ENCODE assay signal across 29 cellular contexts in the genomic region with DNA sequence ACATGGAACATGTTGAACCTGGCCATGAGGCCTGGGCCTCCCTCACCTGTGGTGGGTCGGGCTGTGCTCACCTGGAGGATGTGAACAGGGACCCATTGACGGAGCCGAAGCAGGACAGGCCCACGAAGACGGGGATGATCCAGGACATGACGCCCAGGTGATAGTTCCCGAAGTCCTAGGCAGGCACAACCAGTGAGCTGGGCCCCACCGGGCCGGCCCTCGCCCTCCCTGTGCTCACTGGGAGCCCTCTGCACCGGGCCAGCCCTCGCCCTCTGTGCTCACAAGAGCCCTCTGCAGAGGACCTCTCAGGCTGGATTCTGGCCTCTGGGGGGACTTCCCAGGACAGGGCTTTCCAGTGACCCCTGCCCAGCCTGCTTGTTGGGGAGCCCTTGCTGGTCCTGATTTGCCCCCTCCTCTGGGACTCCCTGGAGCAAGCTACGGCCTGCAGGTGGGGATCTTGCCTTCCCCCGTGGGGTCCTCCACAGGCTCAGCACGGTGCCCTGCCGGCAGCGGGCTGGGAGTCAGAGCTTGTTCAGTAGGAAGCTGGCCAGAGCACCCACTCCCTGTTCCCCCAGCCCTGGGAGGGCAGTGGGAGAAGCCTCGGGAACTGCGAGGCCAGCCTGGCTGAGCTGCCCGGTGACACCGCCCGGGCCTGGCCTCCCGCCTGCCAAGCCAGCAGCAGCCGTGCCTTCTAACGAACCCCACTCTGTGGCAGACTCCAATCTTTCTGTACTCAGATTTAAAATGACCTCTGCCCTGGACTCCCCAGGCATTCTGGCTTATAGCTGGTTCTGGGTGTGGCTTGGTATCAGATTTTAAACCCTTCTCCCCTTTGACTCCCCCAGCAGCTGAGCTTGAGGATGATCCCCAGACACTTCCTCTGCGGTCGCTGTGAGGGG. TPM values are rescaled to one million over a fixed set of nuclear protein-coding genes. Genes with fewer than 3 reads are reported as not detected.
DNase-seq lines count a peak whose midpoint lies in the region; ATAC-seq and TF ChIP-seq lines count a peak whose summit lies in the region.
"Had no signal": no experiment of that assay in that cellular context is flagged by ENCODE, and none has a peak within 500 bp of the region (broad histone marks: within the 10 kb centered on the region; RNA-seq: fewer than 3 reads in every experiment).

No MANE protein-coding gene starts in this region.

- peaks cover 8% of the 10 kb centered on the region for H3K36me3 Mint-ChIP-seq in activated naive CD8-positive, alpha-beta T cell treated with anti-CD3 and anti-CD28 coated beads, Interleukin-2, amount 10 ng/mL, durations not matched to agents 7 days and 5 days
- H3K36me3 Mint-ChIP-seq in neural progenitor cell (no peaks in the 10 kb centered on the region), natural killer cell (no peaks in the 10 kb centered on the region)
- H3K36me3 Mint-ChIP-seq: activated naive CD8-positive, alpha-beta T cell had no signal

- H3K4me1 ChIP-seq in BLaER1 treated with 17β-estradiol and CSF1 and Interleukin-3, amounts not matched to agents 10 nM and 100 nM: peaks cover 57 to 100% (median 99%) of the 10 kb centered on the region in 10 experiments
- peaks cover 10% of the 10 kb centered on the region for H3K4me1 ChIP-seq in neural progenitor cell
- H3K4me1 ChIP-seq in lower lobe of right lung: no peaks in the 10 kb centered on the region
- H3K4me1 ChIP-seq: body of pancreas, HAP-1, suprapubic skin, uterus had no signal

- H3K9me3 Mint-ChIP-seq in activated naive CD8-positive, alpha-beta T cell treated with anti-CD3 and anti-CD28 coated beads, Interleukin-2, amount 10 ng/mL, durations not matched to agents 7 days and 5 days: no peaks in the 10 kb centered on the region
- H3K9me3 Mint-ChIP-seq in neural progenitor cell (no peaks in the 10 kb centered on the region), natural killer cell (no peaks in the 10 kb centered on the region)
- H3K9me3 Mint-ChIP-seq: activated CD4-positive, alpha-beta T cell treated with anti-CD3 and anti-CD28 coated beads, Interleukin-2, amount 10 ng/mL, durations not matched to agents 7 days and 5 days; endodermal cell; stimulated activated memory B cell treated with anti-CD40 and anti-IgM and Interleukin-4, amounts not matched to agents 10 μg/mL and 1 μg/mL and 100 μg/mL, for 72 hours had no signal

- peaks cover 0 to 13% (median 0%) of the 10 kb centered on the region in 11 experiments; a peak in 3 of 22 replicates for H3K27me3 ChIP-seq in BLaER1 treated with 17β-estradiol and CSF1 and Interleukin-3, amounts not matched to agents 10 nM and 100 nM
- no peaks in the 10 kb centered on the region for H3K27me3 ChIP-seq in neural progenitor cell
- H3K27me3 ChIP-seq in lower lobe of right lung (ENCODE audit: low read depth): no peaks in the 10 kb centered on the region
- H3K27me3 ChIP-seq: body of pancreas, spleen, suprapubic skin, uterus had no signal

- no peak overlapping the region for H3K4me3 Mint-ChIP-seq in activated naive CD8-positive, alpha-beta T cell treated with anti-CD3 and anti-CD28 coated beads, Interleukin-2, amount 10 ng/mL, durations not matched to agents 7 days and 5 days
- H3K4me3 Mint-ChIP-seq in neural progenitor cell (no peak overlapping the region), natural killer cell (no peak overlapping the region)
- H3K4me3 Mint-ChIP-seq: activated CD4-positive, alpha-beta T cell treated with anti-CD3 and anti-CD28 coated beads, Interleukin-2, amount 10 ng/mL, durations not matched to agents 7 days and 5 days; activated naive CD8-positive, alpha-beta T cell; endodermal cell; stimulated activated memory B cell treated with anti-CD40 and anti-IgM and Interleukin-4, amounts not matched to agents 10 μg/mL and 1 μg/mL and 100 μg/mL, for 72 hours; T-helper 17 cell had no signal

- H3K9me3 ChIP-seq in BLaER1 treated with 17β-estradiol and CSF1 and Interleukin-3, amounts not matched to agents 10 nM and 100 nM (replicated peaks in 1 of 11): no peaks in the 10 kb centered on the region
- H3K9me3 ChIP-seq in neural progenitor cell (ENCODE audit: low read depth) (no peaks in the 10 kb centered on the region), lower lobe of right lung (no peaks in the 10 kb centered on the region)
- H3K9me3 ChIP-seq: body of pancreas, HAP-1, spleen, suprapubic skin, uterus had no signal

- H3K4me2 ChIP-seq in BLaER1 treated with 17β-estradiol and CSF1 and Interleukin-3, amounts not matched to agents 10 nM and 100 nM: peak overlapping the region; percentile 78 to 96 (median 89)
- H3K4me2 ChIP-seq in neural progenitor cell: peak overlapping the region; percentile 18

- H3K27me3 Mint-ChIP-seq in activated naive CD8-positive, alpha-beta T cell treated with anti-CD3 and anti-CD28 coated beads, Interleukin-2, amount 10 ng/mL, durations not matched to agents 7 days and 5 days: no peaks in the 10 kb centered on the region
- H3K27me3 Mint-ChIP-seq in neural progenitor cell (ENCODE audit: insufficient read depth, low read depth) (no peaks in the 10 kb centered on the region), natural killer cell (ENCODE audit: low read depth in 2 of 2) (no peaks in the 10 kb centered on the region)
- H3K27me3 Mint-ChIP-seq: activated CD4-positive, alpha-beta T cell treated with anti-CD3 and anti-CD28 coated beads, Interleukin-2, amount 10 ng/mL, durations not matched to agents 7 days and 5 days; activated naive CD8-positive, alpha-beta T cell; stimulated activated memory B cell treated with anti-CD40 and anti-IgM and Interleukin-4, amounts not matched to agents 10 μg/mL and 1 μg/mL and 100 μg/mL, for 72 hours; T-helper 17 cell had no signal

- peak; percentile 12 for ATAC-seq in activated naive CD8-positive, alpha-beta T cell treated with anti-CD3 and anti-CD28 coated beads, Interleukin-2, amount 10 ng/mL, durations not matched to agents 7 days and 5 days (ENCODE audit: low read depth)
- ATAC-seq in lower lobe of right lung (no peak), natural killer cell (no peak)
- ATAC-seq: body of pancreas; stimulated activated memory B cell treated with anti-CD40 and anti-IgM and Interleukin-4, amounts not matched to agents 10 μg/mL and 1 μg/mL and 100 μg/mL, for 72 hours; T-helper 17 cell had no signal

- intact Hi-C loops in lower lobe of right lung (cut with DNase I): no loop called here
- intact Hi-C loops in natural killer cell (cut with micrococcal nuclease): no loop called here

- H4K20me1 ChIP-seq in BLaER1 treated with 17β-estradiol and CSF1 and Interleukin-3, amounts not matched to agents 10 nM and 100 nM: peaks cover 69 to 100% (median 100%) of the 10 kb centered on the region in 11 experiments
- peaks cover 3% of the 10 kb centered on the region for H4K20me1 ChIP-seq in neural progenitor cell (ENCODE audit: low read depth)

- no peaks in the 10 kb centered on the region for H3F3A ChIP-seq in neural progenitor cell (ENCODE audit: low read depth)

- peaks cover 6% of the 10 kb centered on the region for H3K4me1 Mint-ChIP-seq in activated naive CD8-positive, alpha-beta T cell treated with anti-CD3 and anti-CD28 coated beads, Interleukin-2, amount 10 ng/mL, durations not matched to agents 7 days and 5 days
- H3K4me1 Mint-ChIP-seq in neural progenitor cell: peaks cover 12% of the 10 kb centered on the region
- H3K4me1 Mint-ChIP-seq in natural killer cell: no peaks in the 10 kb centered on the region
- H3K4me1 Mint-ChIP-seq: endodermal cell, T-helper 17 cell had no signal

- H2AFZ ChIP-seq in neural progenitor cell (replicated peaks): no peak overlapping the region

- H3K27ac ChIP-seq in BLaER1 treated with 17β-estradiol and CSF1 and Interleukin-3, amounts not matched to agents 10 nM and 100 nM: peak overlapping the region in 6 of 11 experiments; percentile 5 to 44 (median 30); a peak in 6 of 22 replicates
- H3K27ac ChIP-seq in epithelial cell of prostate (peak overlapping the region; percentile 56), neural progenitor cell (no peak overlapping the region), lower lobe of right lung (no peak overlapping the region)
- H3K27ac ChIP-seq: body of pancreas, C4-2B, coronary artery, suprapubic skin, uterus had no signal

- no peak for DNase-seq in activated naive CD8-positive, alpha-beta T cell treated with anti-CD3 and anti-CD28 coated beads, Interleukin-2, amount 10 ng/mL, durations not matched to agents 7 days and 5 days
- DNase-seq in epithelial cell of prostate (ENCODE audit: low read depth, low spot score) (no peak), neural progenitor cell (ENCODE audit: low spot score) (peak; percentile 52), lower lobe of right lung (no peak), DMS79 treated with DMSO at 0.1 percent for 48 hours (lab: John Stamatoyannopoulos, UW) (no peak), natural killer cell (no peak)
- no peak for DNase-seq in activated CD4-positive, alpha-beta T cell treated with anti-CD3 and anti-CD28 coated beads, Interleukin-2, amount 50 U/mL, for 1 hour
- DNase-seq: activated CD4-positive, alpha-beta T cell treated with anti-CD3 and anti-CD28 coated beads, Interleukin-2, amount 10 ng/mL, durations not matched to agents 7 days and 5 days; activated CD8-positive, alpha-beta memory T cell treated with anti-CD3 and anti-CD28 coated beads, Interleukin-2, amount 50 U/mL, for 4 hours; EL; endodermal cell; mammary epithelial cell; NCI-H1048; NCI-H187 treated with DMSO at 0.1 percent for 48 hours; NCI-H526 treated with DMSO at 0.1 percent for 48 hours; nucleus accumbens; retina; spleen; stimulated activated CD4-positive, alpha-beta T cell treated with anti-CD3 and anti-CD28 coated beads, Interleukin-4, amount 100 ng/mL, for 1 hour; T-helper 17 cell; uterus had no signal

- H3K79me2 ChIP-seq in neural progenitor cell (ENCODE audit: low read depth): no peaks in the 10 kb centered on the region

- H3K36me3 ChIP-seq in BLaER1 treated with 17β-estradiol and CSF1 and Interleukin-3, amounts not matched to agents 10 nM and 100 nM: peaks cover 90 to 100% (median 99%) of the 10 kb centered on the region in 11 experiments
- H3K36me3 ChIP-seq in neural progenitor cell: no peaks in the 10 kb centered on the region
- peaks cover 50% of the 10 kb centered on the region for H3K36me3 ChIP-seq in lower lobe of right lung
- H3K36me3 ChIP-seq: uterus had no signal

- TF ChIP-seq CTCF in neural progenitor cell (IDR thresholded peaks at IDR 0.05) (no peak), lower lobe of right lung (IDR thresholded peaks at IDR 0.05) (no peak), natural killer cell (IDR thresholded peaks at IDR 0.05) (no peak)

- POLR2A ChIA-PET in activated naive CD8-positive, alpha-beta T cell treated with anti-CD3 and anti-CD28 coated beads, Interleukin-2, amount 10 ng/mL, durations not matched to agents 7 days and 5 days (lab: Charles Lee): interaction anchor here (0.8 to 1.4 kb wide), 2 partner anchors 22 to 29 kb away, joined by 3 read pairs; no protein-coding TSS in a partner anchor

- no peak overlapping the region; a peak in 1 of 20 replicates for H3K4me3 ChIP-seq in BLaER1 treated with 17β-estradiol and CSF1 and Interleukin-3, amounts not matched to agents 10 nM and 100 nM
- H3K4me3 ChIP-seq in neural progenitor cell: no peak overlapping the region
- H3K4me3 ChIP-seq in lower lobe of right lung: no peak overlapping the region
- H3K4me3 ChIP-seq: body of pancreas, coronary artery, HAP-1, spleen, suprapubic skin, uterus had no signal

- no peak overlapping the region for H3K27ac Mint-ChIP-seq in activated naive CD8-positive, alpha-beta T cell treated with anti-CD3 and anti-CD28 coated beads, Interleukin-2, amount 10 ng/mL, durations not matched to agents 7 days and 5 days
- peak overlapping the region; percentile 74 for H3K27ac Mint-ChIP-seq in neural progenitor cell
- H3K27ac Mint-ChIP-seq in natural killer cell: no peak overlapping the region
- H3K27ac Mint-ChIP-seq: activated CD4-positive, alpha-beta T cell treated with anti-CD3 and anti-CD28 coated beads, Interleukin-2, amount 10 ng/mL, durations not matched to agents 7 days and 5 days; activated naive CD8-positive, alpha-beta T cell; stimulated activated memory B cell treated with anti-CD40 and anti-IgM and Interleukin-4, amounts not matched to agents 10 μg/mL and 1 μg/mL and 100 μg/mL, for 72 hours had no signal

- H3K9ac ChIP-seq in BLaER1 treated with 17β-estradiol and CSF1 and Interleukin-3, amounts not matched to agents 10 nM and 100 nM: peak overlapping the region in 9 of 11 experiments; percentile 13 to 71 (median 46); a peak in 13 of 22 replicates
- no peak overlapping the region for H3K9ac ChIP-seq in neural progenitor cell

RNA-seq across cellular contexts. Expression of a gene that starts 30.4 kb away (rescaled TPM):
- 10 to 100 TPM; 59.2 to 63.9 TPM for total RNA-seq in activated naive CD8-positive, alpha-beta T cell treated with anti-CD3 and anti-CD28 coated beads, Interleukin-2, amount 10 ng/mL, durations not matched to agents 7 days and 5 days
- total RNA-seq in neural progenitor cell (ENCODE audit: low replicate concordance) (2.8 and 8.8 TPM in 2 replicates), lower lobe of right lung (10.7 TPM), natural killer cell (10 to 100 TPM; 27.2 to 66.1 (median 34.2) TPM)

Comparison
In these comparisons a context has a peak if more than half of its experiments do, and no peak if none do; other contexts are left out.
1. H3K27ac ChIP-seq: peak in BLaER1 treated with 17β-estradiol and CSF1 and Interleukin-3, amounts not matched to agents 10 nM and 100 nM (6 of 11) and epithelial cell of prostate (single experiment); none in neural progenitor cell (single experiment) and lower lobe of right lung (single experiment).